Comparison of ENCODE assay signal across 1 cellular context in the genomic region with DNA sequence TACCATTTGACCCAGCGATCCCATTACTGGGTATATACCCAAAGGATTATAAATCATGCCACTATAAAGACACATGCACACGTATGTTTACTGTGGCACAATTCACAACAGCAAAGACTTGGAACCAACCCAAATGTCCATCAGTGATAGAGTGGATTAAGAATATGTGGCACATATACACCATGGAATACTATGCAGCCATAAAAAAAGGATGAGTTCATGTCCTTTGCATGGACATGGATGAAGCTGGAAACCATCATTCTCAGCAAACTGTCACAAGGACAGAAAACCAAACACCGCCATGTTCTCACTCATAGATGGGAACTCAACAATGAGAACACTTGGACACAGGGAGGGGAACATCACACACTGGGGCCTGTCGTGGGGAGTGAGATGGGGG.
TF ChIP-seq lines count a peak whose summit lies in the region.

No MANE protein-coding gene starts in this region.

TF ChIP-seq in K562, 482 proteins besides CTCF, POLR2A, EP300 and RAD21:
- TF ChIP-seq KDM1A (IDR thresholded peaks at IDR 0.05) (0 out of 4 replicates have a peak, but pooled peaks of 1 of the 2 experiments have one; percentile 8), BCOR (IDR thresholded peaks at IDR 0.05) (0 out of 2 replicates have a peak, but pooled peaks have one; percentile 15), ZNF146 (CRISPR knock-in tag; IDR thresholded peaks at IDR 0.05; ENCODE audit: unreplicated experiment) (peak; percentile 95)
TF ChIP-seq in K562: peak in this region for 3; not testable (repeated sequence) for 479.
